In genomic region chr10:128305601-128306345, GRCh38 we compare ENCODE assay signal across 30 cellular contexts.
"Had no signal": no experiment of that assay in that cellular context is flagged by ENCODE, and none has a peak within 500 bp of the region (broad histone marks: within the 10 kb centered on the region; RNA-seq: fewer than 3 reads in every experiment).

No MANE protein-coding gene starts in this region.

- H3K27ac Mint-ChIP-seq: activated B cell treated with CpG ODN at 0.5 μM for 24 hours; activated CD4-positive, alpha-beta memory T cell treated with anti-CD3 and anti-CD28 coated beads, Interleukin-2, amount 10 ng/mL, durations not matched to agents 7 days and 5 days; activated CD4-positive, alpha-beta T cell treated with anti-CD3 and anti-CD28 coated beads, Interleukin-2, amount 10 ng/mL, durations not matched to agents 7 days and 5 days; activated CD8-positive, alpha-beta memory T cell treated with anti-CD3 and anti-CD28 coated beads, Interleukin-2, amount 10 ng/mL, durations not matched to agents 7 days and 5 days; activated CD8-positive, alpha-beta T cell treated with anti-CD3 and anti-CD28 coated beads, Interleukin-2, amount 10 ng/mL, durations not matched to agents 7 days and 5 days; activated naive CD4-positive, alpha-beta T cell treated with anti-CD3 and anti-CD28 coated beads, Interleukin-2, amount 10 ng/mL, durations not matched to agents 7 days and 5 days; activated naive CD4-positive, alpha-beta T cell treated with anti-CD3 and anti-CD28 coated beads, Interleukin-2, amount 50 U/mL, for 24 hours; activated naive CD8-positive, alpha-beta T cell; activated naive CD8-positive, alpha-beta T cell treated with anti-CD3 and anti-CD28 coated beads, Interleukin-2, amount 10 ng/mL, durations not matched to agents 7 days and 5 days; activated naive CD8-positive, alpha-beta T cell treated with anti-CD3 and anti-CD28 coated beads, Interleukin-2, amount 50 U/mL, for 24 hours; activated T-cell treated with anti-CD3 and anti-CD28 coated beads, Interleukin-2, amount 50 U/mL, for 24 hours; activated T-helper 2 cell treated with anti-CD3 and anti-CD28 coated beads, Interferon-gamma antibody, Interleukin-2, Interleukin-4, amounts not matched to agents 10 μg/mL and 5 μg/mL and 100 μg/mL, durations not matched to agents 14 hours and 24 hours and 36 hours; T-cell; T-helper 17 cell had no signal

- H3K4me3 ChIP-seq: ascending aorta, cardiac muscle cell had no signal

- H3K4me1 Mint-ChIP-seq: activated B cell treated with CpG ODN at 0.5 μM for 24 hours; activated CD4-positive, alpha-beta memory T cell treated with anti-CD3 and anti-CD28 coated beads, Interleukin-2, amount 10 ng/mL, durations not matched to agents 7 days and 5 days; activated CD4-positive, alpha-beta T cell treated with anti-CD3 and anti-CD28 coated beads, Interleukin-2, amount 10 ng/mL, durations not matched to agents 7 days and 5 days; activated CD8-positive, alpha-beta memory T cell treated with anti-CD3 and anti-CD28 coated beads, Interleukin-2, amount 10 ng/mL, durations not matched to agents 7 days and 5 days; activated naive CD4-positive, alpha-beta T cell treated with anti-CD3 and anti-CD28 coated beads, Interleukin-2, amount 10 ng/mL, durations not matched to agents 7 days and 5 days; activated naive CD4-positive, alpha-beta T cell treated with anti-CD3 and anti-CD28 coated beads, Interleukin-2, amount 50 U/mL, for 24 hours; activated naive CD8-positive, alpha-beta T cell treated with anti-CD3 and anti-CD28 coated beads, Interleukin-2, amount 10 ng/mL, durations not matched to agents 7 days and 5 days; activated naive CD8-positive, alpha-beta T cell treated with anti-CD3 and anti-CD28 coated beads, Interleukin-2, amount 50 U/mL, for 24 hours; T-cell; T-helper 17 cell had no signal

- H3K36me3 ChIP-seq: ascending aorta, cardiac muscle cell had no signal

- ATAC-seq: activated CD8-positive, alpha-beta memory T cell treated with anti-CD3 and anti-CD28 coated beads, Interleukin-2, amount 10 ng/mL, durations not matched to agents 7 days and 5 days; activated CD8-positive, alpha-beta T cell treated with anti-CD3 and anti-CD28 coated beads, Interleukin-2, amount 10 ng/mL, durations not matched to agents 7 days and 5 days; activated naive CD8-positive, alpha-beta T cell treated with anti-CD3 and anti-CD28 coated beads, Interleukin-2, amount 50 U/mL, for 24 hours; T-cell; T-helper 17 cell had no signal

- DNase-seq: activated B cell treated with CpG ODN at 0.5 μM for 24 hours; activated CD4-positive, alpha-beta memory T cell treated with anti-CD3 and anti-CD28 coated beads, Interleukin-2, amount 10 ng/mL, durations not matched to agents 7 days and 5 days; activated CD4-positive, alpha-beta T cell treated with anti-CD3 and anti-CD28 coated beads for 48 hours; activated CD4-positive, alpha-beta T cell treated with anti-CD3 and anti-CD28 coated beads, Interleukin-2, amount 10 ng/mL, durations not matched to agents 7 days and 5 days; activated CD4-positive, alpha-beta T cell treated with anti-CD3 and anti-CD28 coated beads, Interleukin-2, amount 50 U/mL, for 48 hours; activated CD4-positive, CD25-positive, alpha-beta regulatory T cell treated with anti-CD3 and anti-CD28 coated beads, Interleukin-2, amount 50 U/mL, for 72 hours; activated CD8-positive, alpha-beta memory T cell treated with anti-CD3 and anti-CD28 coated beads for 24 hours; activated CD8-positive, alpha-beta memory T cell treated with anti-CD3 and anti-CD28 coated beads, Interleukin-2, amount 10 ng/mL, durations not matched to agents 7 days and 5 days; activated CD8-positive, alpha-beta memory T cell treated with anti-CD3 and anti-CD28 coated beads, Interleukin-2, amount 50 U/mL, for 48 hours; activated CD8-positive, alpha-beta T cell treated with anti-CD3 and anti-CD28 coated beads, Interleukin-2, amount 10 ng/mL, durations not matched to agents 7 days and 5 days; activated effector memory CD4-positive, alpha-beta T cell treated with Interleukin-2 at 50 U/mL for 16 hours; activated gamma-delta T cell; activated naive CD4-positive, alpha-beta T cell treated with anti-CD3 and anti-CD28 coated beads, Interleukin-2, amount 10 ng/mL, durations not matched to agents 7 days and 5 days; activated naive CD4-positive, alpha-beta T cell treated with Interleukin-2 at 50 U/mL for 16 hours; activated naive CD8-positive, alpha-beta T cell treated with anti-CD3 and anti-CD28 coated beads, Interleukin-2, amount 10 ng/mL, durations not matched to agents 7 days and 5 days; activated naive CD8-positive, alpha-beta T cell treated with anti-CD3 and anti-CD28 coated beads, Interleukin-2, amount 50 U/mL, for 24 hours; activated T-cell treated with anti-CD3 and anti-CD28 coated beads, Interleukin-2, amount 50 U/mL, for 24 hours; activated T-cell treated with anti-CD3 and anti-CD28 coated beads, Interleukin-2, amount 50 U/mL, for 48 hours; amygdala; anterior cingulate cortex; central memory CD4-positive, alpha-beta T cell; T-cell; T-helper 17 cell had no signal

- H3K27me3 ChIP-seq: ascending aorta, cardiac muscle cell had no signal

- H3K4me3 Mint-ChIP-seq: activated B cell treated with CpG ODN at 0.5 μM for 24 hours; activated CD4-positive, alpha-beta memory T cell treated with anti-CD3 and anti-CD28 coated beads, Interleukin-2, amount 10 ng/mL, durations not matched to agents 7 days and 5 days; activated CD4-positive, alpha-beta T cell treated with anti-CD3 and anti-CD28 coated beads, Interleukin-2, amount 10 ng/mL, durations not matched to agents 7 days and 5 days; activated CD8-positive, alpha-beta memory T cell treated with anti-CD3 and anti-CD28 coated beads, Interleukin-2, amount 10 ng/mL, durations not matched to agents 7 days and 5 days; activated CD8-positive, alpha-beta T cell treated with anti-CD3 and anti-CD28 coated beads, Interleukin-2, amount 10 ng/mL, durations not matched to agents 7 days and 5 days; activated naive CD4-positive, alpha-beta T cell treated with anti-CD3 and anti-CD28 coated beads, Interleukin-2, amount 10 ng/mL, durations not matched to agents 7 days and 5 days; activated naive CD4-positive, alpha-beta T cell treated with anti-CD3 and anti-CD28 coated beads, Interleukin-2, amount 50 U/mL, for 24 hours; activated naive CD8-positive, alpha-beta T cell; activated naive CD8-positive, alpha-beta T cell treated with anti-CD3 and anti-CD28 coated beads, Interleukin-2, amount 10 ng/mL, durations not matched to agents 7 days and 5 days; activated naive CD8-positive, alpha-beta T cell treated with anti-CD3 and anti-CD28 coated beads, Interleukin-2, amount 50 U/mL, for 24 hours; activated T-cell treated with anti-CD3 and anti-CD28 coated beads, Interleukin-2, amount 50 U/mL, for 24 hours; brain; T-cell; T-helper 17 cell had no signal

- H3K27me3 Mint-ChIP-seq: activated B cell treated with CpG ODN at 0.5 μM for 24 hours; activated CD4-positive, alpha-beta memory T cell treated with anti-CD3 and anti-CD28 coated beads, Interleukin-2, amount 10 ng/mL, durations not matched to agents 7 days and 5 days; activated CD4-positive, alpha-beta T cell treated with anti-CD3 and anti-CD28 coated beads, Interleukin-2, amount 10 ng/mL, durations not matched to agents 7 days and 5 days; activated CD8-positive, alpha-beta memory T cell treated with anti-CD3 and anti-CD28 coated beads, Interleukin-2, amount 10 ng/mL, durations not matched to agents 7 days and 5 days; activated naive CD4-positive, alpha-beta T cell treated with anti-CD3 and anti-CD28 coated beads, Interleukin-2, amount 10 ng/mL, durations not matched to agents 7 days and 5 days; activated naive CD4-positive, alpha-beta T cell treated with anti-CD3 and anti-CD28 coated beads, Interleukin-2, amount 50 U/mL, for 24 hours; activated naive CD8-positive, alpha-beta T cell; activated naive CD8-positive, alpha-beta T cell treated with anti-CD3 and anti-CD28 coated beads, Interleukin-2, amount 10 ng/mL, durations not matched to agents 7 days and 5 days; activated naive CD8-positive, alpha-beta T cell treated with anti-CD3 and anti-CD28 coated beads, Interleukin-2, amount 50 U/mL, for 24 hours; activated T-cell treated with anti-CD3 and anti-CD28 coated beads, Interleukin-2, amount 50 U/mL, for 24 hours had no signal

- H3K4me1 ChIP-seq: ascending aorta had no signal

- H3K27ac ChIP-seq: ascending aorta, cardiac muscle cell, VCaP had no signal

- H3K36me3 Mint-ChIP-seq: activated CD8-positive, alpha-beta memory T cell treated with anti-CD3 and anti-CD28 coated beads, Interleukin-2, amount 10 ng/mL, durations not matched to agents 7 days and 5 days; activated naive CD4-positive, alpha-beta T cell treated with anti-CD3 and anti-CD28 coated beads, Interleukin-2, amount 10 ng/mL, durations not matched to agents 7 days and 5 days; activated naive CD4-positive, alpha-beta T cell treated with anti-CD3 and anti-CD28 coated beads, Interleukin-2, amount 50 U/mL, for 24 hours; activated naive CD8-positive, alpha-beta T cell; activated naive CD8-positive, alpha-beta T cell treated with anti-CD3 and anti-CD28 coated beads, Interleukin-2, amount 10 ng/mL, durations not matched to agents 7 days and 5 days; T-cell had no signal

- H3K9me3 ChIP-seq: ascending aorta had no signal

- H3K9me3 Mint-ChIP-seq: activated CD4-positive, alpha-beta T cell treated with anti-CD3 and anti-CD28 coated beads, Interleukin-2, amount 10 ng/mL, durations not matched to agents 7 days and 5 days; activated naive CD4-positive, alpha-beta T cell treated with anti-CD3 and anti-CD28 coated beads, Interleukin-2, amount 10 ng/mL, durations not matched to agents 7 days and 5 days; activated naive CD4-positive, alpha-beta T cell treated with anti-CD3 and anti-CD28 coated beads, Interleukin-2, amount 50 U/mL, for 24 hours; activated naive CD8-positive, alpha-beta T cell treated with anti-CD3 and anti-CD28 coated beads, Interleukin-2, amount 10 ng/mL, durations not matched to agents 7 days and 5 days; activated T-cell treated with anti-CD3 and anti-CD28 coated beads, Interleukin-2, amount 50 U/mL, for 24 hours; activated T-helper 2 cell treated with anti-CD3 and anti-CD28 coated beads, Interferon-gamma antibody, Interleukin-2, Interleukin-4, amounts not matched to agents 10 μg/mL and 5 μg/mL and 100 μg/mL, durations not matched to agents 14 hours and 24 hours and 36 hours had no signal
